In the genomic region with DNA sequence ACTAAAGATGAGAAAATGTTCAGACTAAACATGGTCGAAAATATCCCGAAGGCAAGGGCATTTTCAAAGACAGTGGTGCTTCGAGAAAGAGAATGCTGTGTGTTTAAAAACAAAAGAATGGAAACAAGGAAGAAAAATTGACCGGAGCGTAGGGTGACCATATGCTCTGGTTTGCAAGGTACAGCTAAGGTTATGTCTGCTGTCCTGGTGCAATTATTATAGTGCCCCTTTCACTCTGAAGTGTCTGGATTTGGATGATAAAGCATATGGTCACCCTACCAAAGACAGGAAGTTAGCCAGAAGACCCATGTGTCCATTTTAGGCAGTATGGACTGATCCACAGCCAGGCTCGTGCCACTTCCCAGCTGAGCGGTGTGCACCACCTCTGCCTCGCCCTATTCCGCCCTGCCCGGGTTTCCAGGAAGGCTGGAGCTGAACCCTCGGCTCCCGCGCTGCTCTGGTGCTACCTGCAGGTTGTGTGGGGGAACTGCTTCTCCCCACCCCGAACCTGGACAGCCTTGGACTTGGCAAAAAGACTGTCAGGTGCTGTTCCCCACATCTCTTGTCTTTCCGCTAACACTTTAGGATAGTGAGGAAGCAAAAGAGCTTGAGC, we compare ENCODE assay signal across 8 cellular contexts. TPM values are rescaled to one million over a fixed set of nuclear protein-coding genes. Genes with fewer than 3 reads are reported as not detected.
A peak's percentile ranks its signal among the peaks of the same experiment; 100 is the strongest.
DNase-seq lines count a peak whose midpoint lies in the region; ATAC-seq and TF ChIP-seq lines count a peak whose summit lies in the region.

No MANE protein-coding gene starts in this region.

- peaks cover 3% of the 10 kb centered on the region for H3K4me1 Mint-ChIP-seq in activated CD4-positive, alpha-beta T cell treated with anti-CD3 and anti-CD28 coated beads for 36 hours

- intact Hi-C loops in activated CD4-positive, alpha-beta T cell treated with anti-CD3 and anti-CD28 coated beads for 36 hours (cut with DNase I, micrococcal nuclease), result no loop called here
- intact Hi-C loops in sciatic nerve (cut with DNase I), result no loop called here

- H3K27ac ChIP-seq in SK-N-MC, result no peak overlapping the region

- H3K4me3 ChIP-seq in SK-N-MC, result no peak overlapping the region
- H3K4me3 ChIP-seq in fibroblast of pulmonary artery (replicated peaks; ENCODE audit: low read depth, low read length), result no peak overlapping the region

- H3K27me3 Mint-ChIP-seq in activated CD4-positive, alpha-beta T cell treated with anti-CD3 and anti-CD28 coated beads for 36 hours, result peaks cover 23% of the 10 kb centered on the region

- ATAC-seq in activated CD4-positive, alpha-beta T cell treated with anti-CD3 and anti-CD28 coated beads for 36 hours, result peak; percentile 33
- ATAC-seq in sciatic nerve, result peak; percentile 28
- no peak for ATAC-seq in GM21619 (IDR thresholded peaks at IDR 0.05; ENCODE audit: unreplicated experiment)

- H3K9me3 Mint-ChIP-seq in activated CD4-positive, alpha-beta T cell treated with anti-CD3 and anti-CD28 coated beads for 36 hours (ENCODE audit: low read depth), result no peaks in the 10 kb centered on the region

- no peaks in the 10 kb centered on the region for H3K9me3 ChIP-seq in SK-N-MC (ENCODE audit: low read depth, low read length)

- POLR2A ChIA-PET in activated CD4-positive, alpha-beta T cell treated with anti-CD3 and anti-CD28 coated beads for 36 hours (lab: Charles Lee), result no interaction called here

- no peaks in the 10 kb centered on the region for H3K36me3 ChIP-seq in SK-N-MC (ENCODE audit: insufficient read depth, low read length)

- peak; percentile 41 for TF ChIP-seq CTCF in fibroblast of pulmonary artery (IDR thresholded peaks at IDR 0.05; ENCODE audit: low read length, missing control alignments)

- CTCF ChIA-PET in activated CD4-positive, alpha-beta T cell treated with anti-CD3 and anti-CD28 coated beads for 36 hours (lab: Charles Lee), result interaction anchor here (0.7 kb wide), 1 partner anchor 235 kb away, joined by 3 read pairs; no protein-coding TSS in a partner anchor

- no peak overlapping the region for H3K4me3 Mint-ChIP-seq in activated CD4-positive, alpha-beta T cell treated with anti-CD3 and anti-CD28 coated beads for 36 hours

- DNase-seq in activated CD4-positive, alpha-beta T cell treated with anti-CD3 and anti-CD28 coated beads for 36 hours, result peak; percentile 50
- DNase-seq in activated CD4-positive, alpha-beta T cell treated with anti-CD3 and anti-CD28 coated beads for 4 hours, result no peak
- DNase-seq in LHCN-M2 (ENCODE audit: low read depth), result peak; percentile 24
- peak; percentile 5 for DNase-seq in SK-N-MC (ENCODE audit: low read depth, low spot score)
- DNase-seq in fibroblast of pulmonary artery (ENCODE audit: low read depth), result peak; percentile 24
- DNase-seq in sciatic nerve (ENCODE audit: low spot score), result no peak
- no peak for DNase-seq in globus pallidus (ENCODE audit: low spot score)

- no peaks in the 10 kb centered on the region for H3K36me3 Mint-ChIP-seq in activated CD4-positive, alpha-beta T cell treated with anti-CD3 and anti-CD28 coated beads for 36 hours (ENCODE audit: low read depth)

- no peak overlapping the region for H3K9ac ChIP-seq in SK-N-MC (ENCODE audit: insufficient read length)

- H3K27ac Mint-ChIP-seq in activated CD4-positive, alpha-beta T cell treated with anti-CD3 and anti-CD28 coated beads for 36 hours, result no peak overlapping the region

RNA-seq across cellular contexts. Expression of a gene that starts 25.2 kb away (rescaled TPM):
- total RNA-seq in activated CD4-positive, alpha-beta T cell treated with anti-CD3 and anti-CD28 coated beads for 36 hours, result not detected
- total RNA-seq in LHCN-M2 (2014; rRNA removed) (not detected in 2 replicates), sciatic nerve (0.18 TPM)
- not detected for polyA plus RNA-seq in LHCN-M2 (2012)

RNA-seq across cellular contexts. Expression of a gene that starts 28.0 kb away (rescaled TPM):
- 10 to 100 TPM; 47.1 to 67.8 TPM for total RNA-seq in activated CD4-positive, alpha-beta T cell treated with anti-CD3 and anti-CD28 coated beads for 36 hours
- total RNA-seq in LHCN-M2 (2014; rRNA removed), result 185 and 198 TPM in 2 replicates
- 191 TPM for polyA plus RNA-seq in LHCN-M2 (2012)
- total RNA-seq in sciatic nerve, result 36.8 TPM

RNA-seq across cellular contexts. Expression of a gene that starts 39.0 kb away (rescaled TPM):
- 1 to 10 TPM; 6.5 to 6.9 TPM for total RNA-seq in activated CD4-positive, alpha-beta T cell treated with anti-CD3 and anti-CD28 coated beads for 36 hours
- total RNA-seq in LHCN-M2 (2014; rRNA removed), result 3.0 and 4.4 TPM in 2 replicates
- polyA plus RNA-seq in LHCN-M2 (2012), result 1.2 TPM
- 51.6 TPM for total RNA-seq in sciatic nerve

RNA-seq across cellular contexts. Expression of a gene that starts 49.8 kb away (rescaled TPM):
- total RNA-seq in activated CD4-positive, alpha-beta T cell treated with anti-CD3 and anti-CD28 coated beads for 36 hours, result not detected
- total RNA-seq in LHCN-M2 (2014; rRNA removed) (not detected in 2 replicates), sciatic nerve (not detected)
- polyA plus RNA-seq in LHCN-M2 (2012), result not detected

Comparison
In these comparisons a context has a peak if more than half of its experiments do, and no peak if none do; other contexts are left out.
1. DNase-seq: peak in activated CD4-positive, alpha-beta T cell treated with anti-CD3 and anti-CD28 coated beads for 36 hours (single experiment), LHCN-M2 (single experiment), SK-N-MC (single experiment) and fibroblast of pulmonary artery (single experiment); none in activated CD4-positive, alpha-beta T cell treated with anti-CD3 and anti-CD28 coated beads for 4 hours (0 of 2), sciatic nerve (single experiment) and globus pallidus (single experiment).